ENCODE assay signal across 8 cellular contexts in the genomic region with DNA sequence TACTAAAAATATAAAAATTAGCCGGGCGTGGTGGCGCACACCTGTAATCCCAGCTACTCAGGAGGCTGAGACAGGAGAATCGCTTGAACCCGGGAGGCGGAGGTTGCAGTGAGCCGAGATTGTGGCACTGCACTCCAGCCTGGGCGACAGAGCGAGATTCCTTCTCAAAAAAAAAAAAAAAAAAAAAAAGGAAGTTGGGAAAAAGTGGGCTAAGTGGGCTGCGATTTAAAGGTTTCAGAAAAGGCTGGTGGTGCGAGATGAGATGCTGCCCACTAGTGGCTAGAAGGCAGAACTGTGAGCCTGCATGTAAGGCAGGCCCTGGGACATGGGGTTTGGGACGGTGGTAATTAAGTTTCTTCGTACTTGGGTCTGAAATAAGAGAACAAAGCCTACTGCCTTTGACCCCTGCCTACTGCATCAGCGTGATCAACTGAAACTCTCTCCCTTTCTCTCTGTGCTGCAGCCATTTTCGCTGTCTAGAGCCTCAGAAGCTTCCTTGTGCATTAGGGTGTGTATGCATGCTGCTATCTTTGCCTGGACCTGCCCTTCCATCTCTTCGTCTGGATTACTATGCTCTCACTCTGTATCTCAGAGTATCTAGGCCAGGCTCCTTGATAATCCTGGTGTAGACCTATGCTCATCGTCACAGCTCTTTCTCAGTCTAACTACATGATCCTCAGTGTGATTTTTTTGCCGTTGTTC. TPM values are rescaled to one million over a fixed set of nuclear protein-coding genes. Genes with fewer than 3 reads are reported as not detected.
A peak's percentile ranks its signal among the peaks of the same experiment; 100 is the strongest.
DNase-seq lines count a peak whose midpoint lies in the region; ATAC-seq and TF ChIP-seq lines count a peak whose summit lies in the region.

No MANE protein-coding gene starts in this region.

- H3K79me2 ChIP-seq in smooth muscle cell (ENCODE audit: low read depth), result no peaks in the 10 kb centered on the region

- H3K9me3 ChIP-seq in smooth muscle cell (replicated peaks; ENCODE audit: low read depth), result no peaks in the 10 kb centered on the region

- WGBS in smooth muscle cell (ENCODE audit: low lambda C conversion rate), result 48% methylated on average over 18 of the region's 18 CpGs

- H3K4me1 ChIP-seq in smooth muscle cell (ENCODE audit: low read depth), result peaks cover 3% of the 10 kb centered on the region

- no peak overlapping the region for H3K4me2 ChIP-seq in smooth muscle cell

- H4K20me1 ChIP-seq in smooth muscle cell (ENCODE audit: low read depth), result no peaks in the 10 kb centered on the region

- DNase-seq in NCI-H524 (lab: John Stamatoyannopoulos, UW) (peak; percentile 10 to 51), NCI-H524 treated with DMSO at 0.1 percent for 48 hours (lab: John Stamatoyannopoulos, UW) (no peak), NCI-H1105 treated with DMSO at 0.1 percent for 48 hours (lab: John Stamatoyannopoulos, UW) (peak; percentile 44), T-helper 9 cell (peak; percentile 39), astrocyte of the hippocampus (ENCODE audit: low read depth, low spot score) (peak; percentile 82), hypothalamus (lab: John Stamatoyannopoulos, UW) (peak in 34 of 51 donors; percentile 6 to 72 (median 40)), smooth muscle cell (lab: John Stamatoyannopoulos, UW; ENCODE audit: unreplicated experiment) (no peak)

- TF ChIP-seq CTCF in smooth muscle cell (IDR thresholded peaks at IDR 0.05; ENCODE audit: borderline replicate concordance, insufficient read depth, poor library complexity, severe bottlenecking), result peak; percentile 80

- no peaks in the 10 kb centered on the region for H3F3A ChIP-seq in smooth muscle cell (ENCODE audit: low read depth)

- H2AFZ ChIP-seq in smooth muscle cell (ENCODE audit: low read depth), result no peak overlapping the region

- H3K4me3 ChIP-seq in smooth muscle cell, result no peak overlapping the region

- no peak overlapping the region for H3K27ac ChIP-seq in smooth muscle cell (ENCODE audit: low read depth)

- H3K27me3 ChIP-seq in smooth muscle cell (ENCODE audit: low read depth), result no peaks in the 10 kb centered on the region

- no peak for ATAC-seq in GM19463 (IDR thresholded peaks at IDR 0.05; ENCODE audit: unreplicated experiment)

- no peaks in the 10 kb centered on the region for H3K36me3 ChIP-seq in smooth muscle cell (ENCODE audit: low read depth)

- no peak overlapping the region for H3K9ac ChIP-seq in smooth muscle cell (ENCODE audit: low read depth)

RNA-seq across cellular contexts. Expression of gene FMOD, which starts 12.4 kb away (rescaled TPM):
- 247 and 332 TPM in 2 replicates for total RNA-seq in smooth muscle cell
- polyA plus RNA-seq in smooth muscle cell, result 207 and 369 TPM in 2 replicates

RNA-seq across cellular contexts. Expression of gene BTG2, which starts 33.2 kb away (rescaled TPM):
- total RNA-seq in smooth muscle cell, result 80.0 and 96.1 TPM in 2 replicates
- 93.8 and 101 TPM in 2 replicates for polyA plus RNA-seq in smooth muscle cell

Comparison
In these comparisons a context has a peak if more than half of its experiments do, and no peak if none do; other contexts are left out.
1. DNase-seq: peak in NCI-H524 (2 of 2), NCI-H1105 treated with DMSO at 0.1 percent for 48 hours (single experiment), T-helper 9 cell (single experiment), astrocyte of the hippocampus (single experiment) and hypothalamus (34 of 51); none in NCI-H524 treated with DMSO at 0.1 percent for 48 hours (single experiment) and smooth muscle cell (single experiment).